Comparison of ENCODE assay signal across 30 cellular contexts in genomic region chr9:85872444-85872843, GRCh38.
"Had no signal": no experiment of that assay in that cellular context is flagged by ENCODE, and none has a peak within 500 bp of the region (broad histone marks: within the 10 kb centered on the region; RNA-seq: fewer than 3 reads in every experiment).

No MANE protein-coding gene starts in this region.

- H3K36me3 ChIP-seq: colonic mucosa, gastrocnemius medialis, prostate gland, right atrium auricular region, suprapubic skin, transverse colon, vagina had no signal

- H3K27me3 ChIP-seq: colonic mucosa, gastrocnemius medialis, right atrium auricular region, suprapubic skin, transverse colon, vagina had no signal

- H3K27me3 Mint-ChIP-seq: dendritic cell treated with granulocyte-macrophage colony-stimulating factor and Interleukin-4, amounts not matched to agents 40 ng/mL and 50 ng/mL, for 4 days; memory B cell; naive B cell; natural killer cell treated with Interleukin-12 subunit alpha and Interleukin-12 subunit beta and Interleukin-15 and Interleukin-18, amount 100 ng/mL, for 72 hours; stimulated activated naive CD8-positive, alpha-beta T cell treated with anti-CD3 and anti-CD28 coated beads, Interleukin-15, amount 100 ng/mL, for 72 hours had no signal

- ATAC-seq: gastrocnemius medialis; left lobe of liver; mucosa of descending colon; natural killer cell treated with Interleukin-12 subunit alpha and Interleukin-12 subunit beta and Interleukin-15 and Interleukin-18, amount 100 ng/mL, for 72 hours; sciatic nerve; stimulated activated naive CD8-positive, alpha-beta T cell treated with anti-CD3 and anti-CD28 coated beads, Interleukin-15, amount 100 ng/mL, for 72 hours had no signal

- H3K4me1 ChIP-seq: colonic mucosa, gastrocnemius medialis, prostate gland, right atrium auricular region, suprapubic skin, transverse colon, vagina had no signal

- H3K9me3 ChIP-seq: colonic mucosa, gastrocnemius medialis, mucosa of descending colon, prostate gland, right atrium auricular region, suprapubic skin, transverse colon, vagina had no signal

- H3K4me2 ChIP-seq: smooth muscle cell had no signal

- H3K27ac ChIP-seq: colonic mucosa, gastrocnemius medialis, prostate gland, right atrium auricular region, suprapubic skin, transverse colon, vagina had no signal

- H3K4me3 Mint-ChIP-seq: dendritic cell treated with granulocyte-macrophage colony-stimulating factor and Interleukin-4, amounts not matched to agents 40 ng/mL and 50 ng/mL, for 4 days; memory B cell; mesothelial cell of epicardium; naive B cell; stimulated activated naive CD8-positive, alpha-beta T cell treated with anti-CD3 and anti-CD28 coated beads, Interleukin-15, amount 100 ng/mL, for 72 hours had no signal

- FAIRE-seq: endothelial cell of umbilical vein, kidney had no signal

- H3K9me3 Mint-ChIP-seq: dendritic cell treated with granulocyte-macrophage colony-stimulating factor and Interleukin-4, amounts not matched to agents 40 ng/mL and 50 ng/mL, for 4 days; memory B cell; mesothelial cell of epicardium; natural killer cell treated with Interleukin-12 subunit alpha and Interleukin-12 subunit beta and Interleukin-15 and Interleukin-18, amount 100 ng/mL, for 72 hours; stimulated activated naive CD8-positive, alpha-beta T cell treated with anti-CD3 and anti-CD28 coated beads, Interleukin-15, amount 100 ng/mL, for 72 hours had no signal

- H3K36me3 Mint-ChIP-seq: memory B cell; mesothelial cell of epicardium; naive B cell; natural killer cell treated with Interleukin-12 subunit alpha and Interleukin-12 subunit beta and Interleukin-15 and Interleukin-18, amount 100 ng/mL, for 72 hours had no signal

- H3K4me3 ChIP-seq: colonic mucosa, gastrocnemius medialis, lung, mucosa of descending colon, prostate gland, right atrium auricular region, smooth muscle cell, suprapubic skin, transverse colon, vagina had no signal

- H3K27ac Mint-ChIP-seq: dendritic cell treated with granulocyte-macrophage colony-stimulating factor and Interleukin-4, amounts not matched to agents 40 ng/mL and 50 ng/mL, for 4 days; memory B cell; mesothelial cell of epicardium; stimulated activated naive CD8-positive, alpha-beta T cell treated with anti-CD3 and anti-CD28 coated beads, Interleukin-15, amount 100 ng/mL, for 72 hours had no signal

- DNase-seq: colonic mucosa; effector CD8-positive, alpha-beta T cell; erythroblast; foreskin fibroblast; gastrocnemius medialis; head of caudate nucleus; kidney; mucosa of descending colon; naive B cell; nucleus accumbens; stimulated activated CD4-positive, alpha-beta T cell treated with anti-CD3 and anti-CD28 coated beads, Interleukin-12 subunit alpha, Interleukin-12 subunit beta, amount 100 ng/mL, for 4 hours; stimulated activated CD4-positive, alpha-beta T cell treated with anti-CD3 and anti-CD28 coated beads, Interleukin-1b, Interleukin-23, amount 100 ng/mL, for 48 hours; stimulated activated CD4-positive, alpha-beta T cell treated with anti-CD3 and anti-CD28 coated beads, Interleukin-4, amount 100 ng/mL, for 1 hour; stimulated activated CD8-positive, alpha-beta memory T cell treated with anti-CD3 and anti-CD28 coated beads, Interleukin-4, amount 100 ng/mL, for 48 hours; stimulated activated naive CD4-positive, alpha-beta T cell; stimulated activated naive CD8-positive, alpha-beta T cell treated with anti-CD3 and anti-CD28 coated beads, Interleukin-15, amount 100 ng/mL, for 72 hours; transverse colon had no signal
